28 cellular contexts compared by ENCODE assay signal in genomic region chr4:20840648-20841190, GRCh38.
A peak's percentile ranks its signal among the peaks of the same experiment; 100 is the strongest.
DNase-seq lines count a peak whose midpoint lies in the region; ATAC-seq and TF ChIP-seq lines count a peak whose summit lies in the region.
"Had no signal": no experiment of that assay in that cellular context is flagged by ENCODE, and none has a peak within 500 bp of the region (broad histone marks: within the 10 kb centered on the region; RNA-seq: fewer than 3 reads in every experiment).

No MANE protein-coding gene starts in this region.

- peak overlapping the region; percentile 28 for H2AFZ ChIP-seq in ACC112 (ENCODE audit: low read length, unreplicated experiment)

- peaks cover 11% of the 10 kb centered on the region for H3K4me1 ChIP-seq in ACC112 (ENCODE audit: control insufficient read depth, insufficient read depth, low read length, unreplicated experiment)
- no peaks in the 10 kb centered on the region for H3K4me1 ChIP-seq in lung (ENCODE audit: control insufficient read depth in 2 of 2, insufficient read depth in 2 of 2, low read length in 2 of 2)
- H3K4me1 ChIP-seq: colonic mucosa had no signal

- peaks cover 0 to 5% of the 10 kb centered on the region in 2 donors for H3K9me3 ChIP-seq in lung (ENCODE audit: control insufficient read depth in 2 of 2, insufficient read depth in 1 of 2, low read length in 1 of 2)
- H3K9me3 ChIP-seq: colonic mucosa, esophagus muscularis mucosa, mucosa of descending colon, SJCRH30 had no signal

- no peaks in the 10 kb centered on the region for H3K36me3 Mint-ChIP-seq in activated CD4-positive, alpha-beta memory T cell treated with anti-CD3 and anti-CD28 coated beads for 36 hours
- H3K36me3 Mint-ChIP-seq: IgD-negative memory B cell, T-cell, WTC11 had no signal

- H3K27ac ChIP-seq in ACC112 (ENCODE audit: low read depth, low read length) (peak overlapping the region; percentile 39; the same call in 1 of the 2 replicates), lung (ENCODE audit: low read depth in 1 of 2, low read length in 1 of 2) (no peak overlapping the region)
- H3K27ac ChIP-seq: colonic mucosa, esophagus muscularis mucosa had no signal

- TF ChIP-seq CTCF in lung (IDR thresholded peaks at IDR 0.05; ENCODE audit: control extremely low read depth, extremely low read depth): no peak

- DNase-seq in HS-27A (ENCODE audit: low read depth): peak; percentile 58
- peak; percentile 34 for DNase-seq in dermis blood vessel endothelial cell
- no peak for DNase-seq in lung (ENCODE audit: low spot score)
- no peak for DNase-seq in activated CD4-positive, alpha-beta memory T cell treated with anti-CD3 and anti-CD28 coated beads for 36 hours
- DNase-seq: activated CD4-positive, alpha-beta T cell treated with anti-CD3 and anti-CD28 coated beads, Interleukin-2, amount 10 ng/mL, durations not matched to agents 7 days and 5 days; activated naive CD4-positive, alpha-beta T cell treated with anti-CD3 and anti-CD28 coated beads for 36 hours; activated T-cell treated with anti-CD3 and anti-CD28 coated beads, Interleukin-2, amount 50 U/mL, for 72 hours; amniotic stem cell; colonic mucosa; effector memory CD8-positive, alpha-beta T cell; left ventricle myocardium superior; mucosa of descending colon; NCI-H1092; NCI-H1694 treated with DMSO at 0.1 percent for 48 hours; small intestine; stimulated activated CD4-positive, alpha-beta T cell treated with anti-CD3 and anti-CD28 coated beads, Interleukin-1b, Interleukin-23, amount 100 ng/mL, for 48 hours; stimulated activated CD8-positive, alpha-beta memory T cell treated with anti-CD3 and anti-CD28 coated beads, Interleukin-4, amount 100 ng/mL, for 48 hours; stimulated activated naive CD8-positive, alpha-beta T cell treated with anti-CD3 and anti-CD28 coated beads, Interleukin-15, amount 100 ng/mL, for 72 hours; T-cell had no signal

- no peak overlapping the region for H3K27ac Mint-ChIP-seq in activated CD4-positive, alpha-beta memory T cell treated with anti-CD3 and anti-CD28 coated beads for 36 hours
- H3K27ac Mint-ChIP-seq: activated CD4-positive, alpha-beta T cell treated with anti-CD3 and anti-CD28 coated beads, Interleukin-2, amount 10 ng/mL, durations not matched to agents 7 days and 5 days; activated naive CD4-positive, alpha-beta T cell treated with anti-CD3 and anti-CD28 coated beads for 36 hours; activated T-cell treated with anti-CD3 and anti-CD28 coated beads, Interleukin-2, amount 50 U/mL, for 72 hours; effector memory CD8-positive, alpha-beta T cell; IgD-negative memory B cell; nephron; stimulated activated naive CD8-positive, alpha-beta T cell treated with anti-CD3 and anti-CD28 coated beads, Interleukin-15, amount 100 ng/mL, for 72 hours; T-cell; WTC11 had no signal

- no peaks in the 10 kb centered on the region for H3K27me3 Mint-ChIP-seq in activated CD4-positive, alpha-beta memory T cell treated with anti-CD3 and anti-CD28 coated beads for 36 hours
- H3K27me3 Mint-ChIP-seq: activated CD4-positive, alpha-beta T cell treated with anti-CD3 and anti-CD28 coated beads, Interleukin-2, amount 10 ng/mL, durations not matched to agents 7 days and 5 days; effector memory CD8-positive, alpha-beta T cell; IgD-negative memory B cell; T-cell had no signal

- no peak overlapping the region for H3K4me3 Mint-ChIP-seq in activated CD4-positive, alpha-beta memory T cell treated with anti-CD3 and anti-CD28 coated beads for 36 hours
- H3K4me3 Mint-ChIP-seq: activated CD4-positive, alpha-beta T cell treated with anti-CD3 and anti-CD28 coated beads, Interleukin-2, amount 10 ng/mL, durations not matched to agents 7 days and 5 days; activated naive CD4-positive, alpha-beta T cell treated with anti-CD3 and anti-CD28 coated beads for 36 hours; activated T-cell treated with anti-CD3 and anti-CD28 coated beads, Interleukin-2, amount 50 U/mL, for 72 hours; effector memory CD8-positive, alpha-beta T cell; IgD-negative memory B cell; nephron; stimulated activated naive CD8-positive, alpha-beta T cell treated with anti-CD3 and anti-CD28 coated beads, Interleukin-15, amount 100 ng/mL, for 72 hours; T-cell; WTC11 had no signal

- no peaks in the 10 kb centered on the region for H3K79me2 ChIP-seq in ACC112 (ENCODE audit: control insufficient read depth, insufficient read depth, low read length, unreplicated experiment)

- CTCF ChIA-PET in activated CD4-positive, alpha-beta memory T cell treated with anti-CD3 and anti-CD28 coated beads for 36 hours (lab: Charles Lee): no interaction called here

- no peaks in the 10 kb centered on the region for H3K4me1 Mint-ChIP-seq in activated CD4-positive, alpha-beta memory T cell treated with anti-CD3 and anti-CD28 coated beads for 36 hours (ENCODE audit: low read depth)
- H3K4me1 Mint-ChIP-seq: activated CD4-positive, alpha-beta T cell treated with anti-CD3 and anti-CD28 coated beads, Interleukin-2, amount 10 ng/mL, durations not matched to agents 7 days and 5 days; IgD-negative memory B cell; nephron; stimulated activated naive CD8-positive, alpha-beta T cell treated with anti-CD3 and anti-CD28 coated beads, Interleukin-15, amount 100 ng/mL, for 72 hours; T-cell; WTC11 had no signal

- ATAC-seq in lung (ENCODE audit: insufficient read depth, low FRiP score): peak; percentile 67
- ATAC-seq in HG03095 (IDR thresholded peaks at IDR 0.05; ENCODE audit: unreplicated experiment): no peak
- no peak for ATAC-seq in HG03342 (IDR thresholded peaks at IDR 0.05; ENCODE audit: unreplicated experiment)
- no peak for ATAC-seq in GM21825 (IDR thresholded peaks at IDR 0.05; ENCODE audit: unreplicated experiment)
- ATAC-seq: activated T-cell treated with anti-CD3 and anti-CD28 coated beads, Interleukin-2, amount 50 U/mL, for 72 hours; effector memory CD8-positive, alpha-beta T cell; mucosa of descending colon; stimulated activated naive CD8-positive, alpha-beta T cell treated with anti-CD3 and anti-CD28 coated beads, Interleukin-15, amount 100 ng/mL, for 72 hours; T-cell; WTC11 had no signal

- POLR2A ChIA-PET in activated CD4-positive, alpha-beta memory T cell treated with anti-CD3 and anti-CD28 coated beads for 36 hours (lab: Charles Lee): no interaction called here

- WGBS in lung, 2 donors: 49 to 71% methylated on average over 5 of the region's 5 CpGs

- no peaks in the 10 kb centered on the region for H3K27me3 ChIP-seq in ACC112 (ENCODE audit: insufficient read depth, low read length)
- H3K27me3 ChIP-seq in lung (ENCODE audit: control insufficient read depth, insufficient read depth): no peaks in the 10 kb centered on the region
- H3K27me3 ChIP-seq: colonic mucosa, esophagus muscularis mucosa, SJCRH30 had no signal

- H3K4me3 ChIP-seq in ACC112 (ENCODE audit: low read depth, low read length): no peak overlapping the region
- H3K4me3 ChIP-seq in lung: no peak overlapping the region
- H3K4me3 ChIP-seq: colonic mucosa, esophagus muscularis mucosa, mucosa of descending colon, SJCRH30 had no signal

- intact Hi-C loops in activated CD4-positive, alpha-beta memory T cell treated with anti-CD3 and anti-CD28 coated beads for 36 hours (cut with micrococcal nuclease): no loop called here

- no peaks in the 10 kb centered on the region for H3K36me3 ChIP-seq in ACC112 (ENCODE audit: insufficient read depth, low read length)
- no peaks in the 10 kb centered on the region for H3K36me3 ChIP-seq in lung (ENCODE audit: control insufficient read depth in 2 of 2, insufficient read depth in 2 of 2, low read length in 2 of 2)
- H3K36me3 ChIP-seq: colonic mucosa, esophagus muscularis mucosa, SJCRH30 had no signal

- no peaks in the 10 kb centered on the region for H3K9me3 Mint-ChIP-seq in activated CD4-positive, alpha-beta memory T cell treated with anti-CD3 and anti-CD28 coated beads for 36 hours
- H3K9me3 Mint-ChIP-seq: activated naive CD4-positive, alpha-beta T cell treated with anti-CD3 and anti-CD28 coated beads for 36 hours; nephron; WTC11 had no signal

Comparison
In these comparisons a context has a peak if more than half of its experiments do, and no peak if none do; other contexts are left out.
1. DNase-seq: peak in HS-27A (single experiment) and dermis blood vessel endothelial cell (single experiment); none in lung (single experiment) and activated CD4-positive, alpha-beta memory T cell treated with anti-CD3 and anti-CD28 coated beads for 36 hours (single experiment).